In the genomic region with DNA sequence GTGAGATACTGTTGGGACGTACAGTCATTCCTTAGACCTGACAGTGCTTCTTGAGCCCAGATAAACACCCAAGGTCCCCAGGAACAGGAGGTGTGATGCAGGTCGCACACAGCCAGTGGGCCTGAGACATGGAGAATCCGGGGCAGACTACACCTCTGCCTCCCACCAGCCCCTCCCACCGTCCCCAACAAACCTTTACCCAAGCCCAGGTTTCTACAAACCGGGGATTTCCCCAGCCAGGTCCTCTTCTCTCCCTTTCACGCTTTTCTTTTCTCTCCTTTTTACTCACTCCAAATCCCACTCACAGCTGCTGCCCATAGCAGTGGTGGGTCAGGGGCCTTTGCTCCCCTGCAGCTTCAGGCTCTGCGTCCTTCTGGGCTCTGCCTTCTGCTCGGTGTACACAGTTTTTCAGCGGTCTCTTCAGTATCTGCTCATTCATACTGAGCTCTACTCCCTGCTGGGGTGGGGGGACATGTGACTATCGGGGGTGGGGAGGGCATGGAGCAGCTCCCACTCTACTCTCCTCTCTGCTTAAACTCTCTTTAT, we compare ENCODE assay signal across 18 cellular contexts.
"Had no signal": no experiment of that assay in that cellular context is flagged by ENCODE, and none has a peak within 500 bp of the region (broad histone marks: within the 10 kb centered on the region; RNA-seq: fewer than 3 reads in every experiment).

No MANE protein-coding gene starts in this region.

- H3K27me3 ChIP-seq: thyroid gland had no signal

- ATAC-seq: activated CD4-positive, alpha-beta T cell treated with anti-CD3 and anti-CD28 coated beads for 36 hours; activated CD8-positive, alpha-beta memory T cell treated with anti-CD3 and anti-CD28 coated beads, Interleukin-2, amount 10 ng/mL, durations not matched to agents 7 days and 5 days; effector memory CD8-positive, alpha-beta T cell; left cardiac atrium; lower lobe of right lung; natural killer cell treated with Interleukin-12 subunit alpha and Interleukin-12 subunit beta and Interleukin-15 and Interleukin-18, amount 100 ng/mL, for 72 hours; WTC11 had no signal

- H3K4me3 ChIP-seq: lower lobe of right lung, spleen, thyroid gland had no signal

- H3K27ac Mint-ChIP-seq: activated CD4-positive, alpha-beta memory T cell treated with anti-CD3 and anti-CD28 coated beads, Interleukin-2, amount 10 ng/mL, durations not matched to agents 7 days and 5 days; activated CD4-positive, alpha-beta T cell treated with anti-CD3 and anti-CD28 coated beads for 36 hours; activated CD8-positive, alpha-beta memory T cell treated with anti-CD3 and anti-CD28 coated beads, Interleukin-2, amount 10 ng/mL, durations not matched to agents 7 days and 5 days; activated naive CD8-positive, alpha-beta T cell treated with anti-CD3 and anti-CD28 coated beads for 36 hours; dendritic cell treated with granulocyte-macrophage colony-stimulating factor and Interleukin-4, amounts not matched to agents 40 ng/mL and 50 ng/mL, for 4 days; effector memory CD8-positive, alpha-beta T cell; natural killer cell treated with Interleukin-12 subunit alpha and Interleukin-12 subunit beta and Interleukin-15 and Interleukin-18, amount 100 ng/mL, for 72 hours; WTC11 had no signal

- H3K9me3 ChIP-seq: lower lobe of right lung, spleen, thyroid gland had no signal

- H3K36me3 Mint-ChIP-seq: activated naive CD8-positive, alpha-beta T cell treated with anti-CD3 and anti-CD28 coated beads for 36 hours; natural killer cell treated with Interleukin-12 subunit alpha and Interleukin-12 subunit beta and Interleukin-15 and Interleukin-18, amount 100 ng/mL, for 72 hours; WTC11 had no signal

- H3K4me3 Mint-ChIP-seq: activated CD4-positive, alpha-beta memory T cell treated with anti-CD3 and anti-CD28 coated beads, Interleukin-2, amount 10 ng/mL, durations not matched to agents 7 days and 5 days; activated CD4-positive, alpha-beta T cell treated with anti-CD3 and anti-CD28 coated beads for 36 hours; activated CD8-positive, alpha-beta memory T cell treated with anti-CD3 and anti-CD28 coated beads, Interleukin-2, amount 10 ng/mL, durations not matched to agents 7 days and 5 days; activated naive CD8-positive, alpha-beta T cell treated with anti-CD3 and anti-CD28 coated beads for 36 hours; dendritic cell treated with granulocyte-macrophage colony-stimulating factor and Interleukin-4, amounts not matched to agents 40 ng/mL and 50 ng/mL, for 4 days; effector memory CD8-positive, alpha-beta T cell; natural killer cell treated with Interleukin-12 subunit alpha and Interleukin-12 subunit beta and Interleukin-15 and Interleukin-18, amount 100 ng/mL, for 72 hours; WTC11 had no signal

- H3K36me3 ChIP-seq: lower lobe of right lung, spleen, thyroid gland had no signal

- H3K4me1 ChIP-seq: thyroid gland had no signal

- H3K9me3 Mint-ChIP-seq: activated CD4-positive, alpha-beta memory T cell treated with anti-CD3 and anti-CD28 coated beads, Interleukin-2, amount 10 ng/mL, durations not matched to agents 7 days and 5 days; activated naive CD8-positive, alpha-beta T cell treated with anti-CD3 and anti-CD28 coated beads for 36 hours; dendritic cell treated with granulocyte-macrophage colony-stimulating factor and Interleukin-4, amounts not matched to agents 40 ng/mL and 50 ng/mL, for 4 days; effector memory CD8-positive, alpha-beta T cell; natural killer cell treated with Interleukin-12 subunit alpha and Interleukin-12 subunit beta and Interleukin-15 and Interleukin-18, amount 100 ng/mL, for 72 hours; WTC11 had no signal

- DNase-seq: activated CD4-positive, alpha-beta memory T cell treated with anti-CD3 and anti-CD28 coated beads, Interleukin-2, amount 10 ng/mL, durations not matched to agents 7 days and 5 days; activated CD4-positive, alpha-beta T cell treated with anti-CD3 and anti-CD28 coated beads for 36 hours; activated CD8-positive, alpha-beta memory T cell treated with anti-CD3 and anti-CD28 coated beads, Interleukin-2, amount 10 ng/mL, durations not matched to agents 7 days and 5 days; activated naive CD4-positive, alpha-beta T cell; activated naive CD8-positive, alpha-beta T cell treated with anti-CD3 and anti-CD28 coated beads for 36 hours; amniotic stem cell; effector memory CD8-positive, alpha-beta T cell; left cardiac atrium; lower lobe of right lung; occipital lobe; retina; spleen; stimulated activated CD8-positive, alpha-beta memory T cell treated with anti-CD3 and anti-CD28 coated beads, Interleukin-4, amount 100 ng/mL, for 48 hours; stimulated activated naive CD4-positive, alpha-beta T cell; thyroid gland had no signal

- H3K27ac ChIP-seq: lower lobe of right lung, spleen, thyroid gland had no signal
